In the genomic region with DNA sequence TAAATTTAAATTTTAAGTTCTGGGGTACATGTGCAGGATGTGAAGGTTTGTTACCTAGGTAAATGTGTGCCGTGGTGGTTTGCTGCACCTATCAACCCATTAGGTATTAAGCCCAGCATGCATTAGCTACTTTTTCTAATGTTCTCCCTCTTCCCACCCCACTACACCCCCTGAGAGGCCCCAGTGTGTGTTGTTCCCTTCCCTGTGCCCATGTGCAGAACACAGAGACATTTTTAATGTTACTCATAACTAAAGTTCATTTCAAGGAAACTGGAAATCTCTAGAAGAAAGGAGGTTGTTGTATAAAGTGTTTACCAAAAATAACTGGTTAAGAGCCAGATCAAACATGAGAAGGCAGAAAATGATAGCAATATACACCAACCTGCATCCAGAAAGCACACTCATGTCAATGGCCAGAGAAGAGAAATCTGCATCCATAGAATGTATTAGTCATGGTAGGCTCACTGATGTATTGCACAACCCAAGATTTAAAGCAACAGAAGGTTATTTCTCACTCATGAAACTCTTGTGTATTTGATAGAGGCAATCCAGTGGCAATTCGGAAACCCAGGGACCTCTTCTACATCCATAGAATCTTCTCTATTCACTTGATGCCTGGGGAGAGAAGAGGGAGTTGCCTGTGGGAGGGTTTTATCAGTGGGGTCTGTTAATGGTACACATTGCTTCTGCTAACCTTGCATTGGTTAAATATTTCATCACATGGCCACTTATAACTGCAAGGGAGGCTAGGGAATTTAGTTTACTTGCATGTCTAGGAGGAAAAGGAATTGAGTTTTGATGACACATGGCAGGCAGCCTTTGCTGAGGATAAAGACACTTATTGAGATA, we compare ENCODE assay signal across 11 cellular contexts.
DNase-seq lines count a peak whose midpoint lies in the region; ATAC-seq and TF ChIP-seq lines count a peak whose summit lies in the region.
"Had no signal": no experiment of that assay in that cellular context is flagged by ENCODE, and none has a peak within 500 bp of the region (broad histone marks: within the 10 kb centered on the region; RNA-seq: fewer than 3 reads in every experiment).

No MANE protein-coding gene starts in this region.

- ATAC-seq in lung (ENCODE audit: insufficient read depth, low FRiP score) (peak; percentile 78), GM18873 (IDR thresholded peaks at IDR 0.05; ENCODE audit: low FRiP score, unreplicated experiment) (no peak)
- ATAC-seq: natural killer cell treated with Interleukin-12 subunit alpha and Interleukin-12 subunit beta and Interleukin-15 and Interleukin-18, amount 100 ng/mL, for 72 hours had no signal

- no peaks in the 10 kb centered on the region for H3K9me3 Mint-ChIP-seq in activated naive CD4-positive, alpha-beta T cell treated with anti-CD3 and anti-CD28 coated beads, Interleukin-2, amount 10 ng/mL, durations not matched to agents 7 days and 5 days
- H3K9me3 Mint-ChIP-seq: natural killer cell treated with Interleukin-12 subunit alpha and Interleukin-12 subunit beta and Interleukin-15 and Interleukin-18, amount 100 ng/mL, for 72 hours had no signal

- H4K20me1 ChIP-seq in mammary epithelial cell (ENCODE audit: insufficient read depth, low read length) = no peaks in the 10 kb centered on the region

- POLR2A ChIA-PET in BJ (lab: Charles Lee) = interaction anchor here (0.5 to 1.3 kb wide), 5 partner anchors 9 to 309 kb away, joined by 3 to 4 read pairs (median 3); no protein-coding TSS in a partner anchor

- peaks cover 6% of the 10 kb centered on the region for H3K27me3 Mint-ChIP-seq in activated naive CD4-positive, alpha-beta T cell treated with anti-CD3 and anti-CD28 coated beads, Interleukin-2, amount 10 ng/mL, durations not matched to agents 7 days and 5 days

- peaks cover 4% of the 10 kb centered on the region for H3K4me1 Mint-ChIP-seq in activated naive CD4-positive, alpha-beta T cell treated with anti-CD3 and anti-CD28 coated beads, Interleukin-2, amount 10 ng/mL, durations not matched to agents 7 days and 5 days

- no TSS peak for BruUV-seq in mammary epithelial cell (replicated peaks; lab: Mats Ljungman, UMichigan)

- TF ChIP-seq CTCF in BJ (IDR thresholded peaks at IDR 0.05; ENCODE audit: insufficient read depth, low read depth, low read length) (no peak), mammary epithelial cell (conservative IDR thresholded peaks at IDR 0.05 in 1 of 2, IDR thresholded peaks at IDR 0.05 in 1 of 2; ENCODE audit: extremely low read depth in 1 of 2, insufficient read depth in 1 of 2, low read depth in 1 of 2, low read length in 2 of 2) (no peak), lung (IDR thresholded peaks at IDR 0.05; ENCODE audit: control extremely low read depth, extremely low read depth) (no peak), WERI-Rb-1 (IDR thresholded peaks at IDR 0.05; ENCODE audit: low read depth, low read length) (no peak)

- no peaks in the 10 kb centered on the region for H3K36me3 Mint-ChIP-seq in activated naive CD4-positive, alpha-beta T cell treated with anti-CD3 and anti-CD28 coated beads, Interleukin-2, amount 10 ng/mL, durations not matched to agents 7 days and 5 days
- H3K36me3 Mint-ChIP-seq: natural killer cell treated with Interleukin-12 subunit alpha and Interleukin-12 subunit beta and Interleukin-15 and Interleukin-18, amount 100 ng/mL, for 72 hours had no signal

- in situ Hi-C loops in mammary epithelial cell (cut with MboI; ENCODE audit: low sequenced_read_pairs in 2 of 2) = no loop called here

- dilution Hi-C loops in mammary epithelial cell (cut with HindIII; ENCODE audit: low sequenced_read_pairs) = no loop called here

- H3K4me3 ChIP-seq in BJ (ENCODE audit: low read depth, low read length) (peak overlapping the region; percentile 41), mammary epithelial cell (replicated peaks in 1 of 3; ENCODE audit: insufficient read depth in 1 of 3, low read depth in 2 of 3, low read length in 3 of 3) (no peak overlapping the region), lung (no peak overlapping the region), WERI-Rb-1 (ENCODE audit: low read depth, low read length) (no peak overlapping the region)

- intact Hi-C loops in mammary epithelial cell (cut with micrococcal nuclease) = no loop called here

- CTCF ChIA-PET in BJ (lab: Yijun Ruan, JAX) (interaction anchor here (0.6 to 0.9 kb wide), 2 partner anchors 125 to 180 kb away, joined by 3 read pairs; no protein-coding TSS in a partner anchor), mammary epithelial cell (lab: Charles Lee; ENCODE audit: low non-redundant PET) (no interaction called here)
- CTCF ChIA-PET in activated naive CD4-positive, alpha-beta T cell treated with anti-CD3 and anti-CD28 coated beads, Interleukin-2, amount 10 ng/mL, durations not matched to agents 7 days and 5 days (lab: Charles Lee) = no interaction called here

- peak overlapping the region; percentile 9 for H3K4me2 ChIP-seq in mammary epithelial cell (ENCODE audit: insufficient read depth, low read depth, low read length)

- peak; percentile 37 for DNase-seq in BJ (ENCODE audit: low read depth)
- peak; percentile 75 for DNase-seq in M059J (ENCODE audit: low read depth)
- DNase-seq in mammary epithelial cell = peak; percentile 78
- DNase-seq in lung (ENCODE audit: low spot score) = no peak
- DNase-seq in NCI-H774 (lab: John Stamatoyannopoulos, UW) = no peak
- no peak for DNase-seq in activated naive CD4-positive, alpha-beta T cell treated with anti-CD3 and anti-CD28 coated beads, Interleukin-2, amount 10 ng/mL, durations not matched to agents 7 days and 5 days
- DNase-seq in WERI-Rb-1 = no peak
- DNase-seq: activated effector memory CD4-positive, alpha-beta T cell treated with anti-CD3 and anti-CD28 coated beads, Interleukin-2, amount 50 U/mL, for 16 hours; NCI-H1105 had no signal

- H3K36me3 ChIP-seq in BJ (ENCODE audit: control insufficient read depth, insufficient read depth, low read length) (peaks cover 1% of the 10 kb centered on the region; the same call in 1 of the 2 replicates), mammary epithelial cell (ENCODE audit: insufficient read depth, low read length) (no peaks in the 10 kb centered on the region), lung (ENCODE audit: control insufficient read depth in 2 of 2, insufficient read depth in 2 of 2, low read length in 2 of 2) (no peaks in the 10 kb centered on the region), WERI-Rb-1 (no peaks in the 10 kb centered on the region)

- H3K9ac ChIP-seq in mammary epithelial cell (ENCODE audit: insufficient read depth, low read length) = no peak overlapping the region

- H3K4me3 Mint-ChIP-seq in activated naive CD4-positive, alpha-beta T cell treated with anti-CD3 and anti-CD28 coated beads, Interleukin-2, amount 10 ng/mL, durations not matched to agents 7 days and 5 days = no peak overlapping the region
- H3K4me3 Mint-ChIP-seq: natural killer cell treated with Interleukin-12 subunit alpha and Interleukin-12 subunit beta and Interleukin-15 and Interleukin-18, amount 100 ng/mL, for 72 hours had no signal

- H3K9me3 ChIP-seq in mammary epithelial cell (replicated peaks; ENCODE audit: insufficient read depth, low read length) (no peaks in the 10 kb centered on the region), lung (ENCODE audit: control insufficient read depth in 2 of 2, insufficient read depth in 1 of 2, low read length in 1 of 2) (no peaks in the 10 kb centered on the region), WERI-Rb-1 (ENCODE audit: severe bottlenecking) (no peaks in the 10 kb centered on the region)

- peak overlapping the region; percentile 66 for H2AFZ ChIP-seq in mammary epithelial cell (ENCODE audit: low read depth, low read length)

- no peak overlapping the region for H3K27ac Mint-ChIP-seq in activated naive CD4-positive, alpha-beta T cell treated with anti-CD3 and anti-CD28 coated beads, Interleukin-2, amount 10 ng/mL, durations not matched to agents 7 days and 5 days
- H3K27ac Mint-ChIP-seq: natural killer cell treated with Interleukin-12 subunit alpha and Interleukin-12 subunit beta and Interleukin-15 and Interleukin-18, amount 100 ng/mL, for 72 hours had no signal

- H3K79me2 ChIP-seq in mammary epithelial cell (ENCODE audit: insufficient read depth, low read length) = no peaks in the 10 kb centered on the region

- H3K27ac ChIP-seq in mammary epithelial cell (ENCODE audit: insufficient read depth, low read depth, low read length) = no peak overlapping the region
- H3K27ac ChIP-seq in lung (ENCODE audit: low read depth in 1 of 2, low read length in 1 of 2) = peak overlapping the region in 1 of 2 donors; percentile 40
- H3K27ac ChIP-seq in WERI-Rb-1 = no peak overlapping the region

- H3K4me1 ChIP-seq in mammary epithelial cell (ENCODE audit: insufficient read depth, low read length) (peaks cover 9% of the 10 kb centered on the region), lung (ENCODE audit: control insufficient read depth in 2 of 2, insufficient read depth in 2 of 2, low read length in 2 of 2) (peaks cover 0 to 5% of the 10 kb centered on the region in 2 donors)

- 64% methylated on average over 2 of the region's 2 CpGs for WGBS in mammary epithelial cell (ENCODE audit: low coverage, missing lambda C conversion rate)
- WGBS in lung, 2 donors = 78 to 93% methylated on average over 2 of the region's 2 CpGs

- H3K27me3 ChIP-seq in BJ (ENCODE audit: control insufficient read depth, insufficient read depth, low read length) = no peaks in the 10 kb centered on the region
- H3K27me3 ChIP-seq in mammary epithelial cell (ENCODE audit: insufficient read depth, low read length) = no peaks in the 10 kb centered on the region
- no peaks in the 10 kb centered on the region for H3K27me3 ChIP-seq in lung (ENCODE audit: control insufficient read depth, insufficient read depth)
- no peaks in the 10 kb centered on the region for H3K27me3 ChIP-seq in WERI-Rb-1 (ENCODE audit: insufficient read depth, low read depth, severe bottlenecking)

Comparison
In these comparisons a context has a peak if more than half of its experiments do, and no peak if none do; other contexts are left out.
1. DNase-seq: peak in BJ (single experiment), M059J (single experiment) and mammary epithelial cell (single experiment); none in lung (single experiment), NCI-H774 (single experiment), activated naive CD4-positive, alpha-beta T cell treated with anti-CD3 and anti-CD28 coated beads, Interleukin-2, amount 10 ng/mL, durations not matched to agents 7 days and 5 days (single experiment) and WERI-Rb-1 (single experiment).